ENCODE assay signal across 1 cellular context in the genomic region with DNA sequence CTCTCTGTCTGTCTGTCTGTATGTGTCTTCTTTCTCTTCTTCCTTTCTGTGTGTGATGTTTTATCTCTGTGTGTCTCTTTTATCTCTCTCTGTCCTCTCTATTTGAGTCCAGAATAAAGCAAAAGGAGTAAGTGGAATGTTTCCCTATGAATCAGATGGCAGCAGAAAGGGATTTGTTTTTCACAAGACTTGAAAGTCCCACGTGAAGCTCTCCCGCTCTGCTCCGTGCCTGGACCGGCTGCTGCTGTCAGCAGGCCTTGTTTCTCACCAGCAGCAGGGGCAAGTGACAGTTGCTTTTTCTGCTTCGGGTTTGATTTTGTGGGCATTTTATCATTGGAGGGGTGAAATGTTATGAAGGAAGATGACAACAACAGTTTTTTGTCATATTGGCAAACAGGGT.
TF ChIP-seq lines count a peak whose summit lies in the region.

No MANE protein-coding gene starts in this region.

TF ChIP-seq in IMR-90, 13 proteins besides CTCF, POLR2A, EP300 and RAD21 (continued from another document):
- TF ChIP-seq CEBPB (IDR thresholded peaks at IDR 0.05; ENCODE audit: low read depth, low read length) (no peak), CHD1 (IDR thresholded peaks at IDR 0.05; ENCODE audit: low read depth, low read length) (no peak)
TF ChIP-seq in IMR-90: peak in this region for 0.
